Comparison of ENCODE assay signal across 8 cellular contexts in the genomic region with DNA sequence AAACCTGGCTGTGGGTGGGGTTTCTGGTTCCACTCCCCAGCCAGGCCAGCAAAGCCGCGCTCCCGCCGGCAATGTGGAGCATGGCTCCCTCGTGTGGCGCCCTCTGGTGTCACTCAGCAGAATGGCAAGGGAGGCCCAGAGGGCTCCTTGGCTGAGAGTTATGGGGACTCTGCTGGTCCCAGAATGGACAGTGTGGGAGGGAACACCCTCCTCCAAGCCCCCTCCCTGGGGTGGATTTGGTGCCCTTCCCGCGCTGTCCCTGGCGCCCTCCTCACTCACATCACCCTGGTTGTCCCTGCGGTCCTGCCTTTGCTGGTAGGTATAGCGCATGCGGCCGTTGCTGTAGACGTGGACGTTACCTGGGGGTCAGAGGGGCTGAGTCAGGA. TPM values are rescaled to one million over a fixed set of nuclear protein-coding genes. Genes with fewer than 3 reads are reported as not detected.
DNase-seq lines count a peak whose midpoint lies in the region; ATAC-seq and TF ChIP-seq lines count a peak whose summit lies in the region.

No MANE protein-coding gene starts in this region.

- no peaks in the 10 kb centered on the region for H4K20me1 ChIP-seq in MM.1S (ENCODE audit: insufficient read depth, low read length)

- H3K4me1 ChIP-seq in MM.1S (ENCODE audit: low read length) = peaks cover 19% of the 10 kb centered on the region

- no peaks in the 10 kb centered on the region for H3K9me2 ChIP-seq in MM.1S (replicated peaks; ENCODE audit: insufficient read depth, low read length)

- no peaks in the 10 kb centered on the region for H3K9me3 ChIP-seq in MM.1S (replicated peaks; ENCODE audit: insufficient read depth, low read length)

- no peak overlapping the region for H3K4me3 ChIP-seq in MM.1S (ENCODE audit: low read length)
- H3K4me3 ChIP-seq in dorsolateral prefrontal cortex = no peak overlapping the region

- H3K27ac ChIP-seq in MM.1S (ENCODE audit: low read length) = no peak overlapping the region
- H3K27ac ChIP-seq in dorsolateral prefrontal cortex = peak overlapping the region in 50 of 59 donors; percentile 6 to 79 (median 58)
- peak overlapping the region; percentile 21 for H3K27ac ChIP-seq in temporal lobe (ENCODE audit: low read depth, low read length)

- no peak overlapping the region for H3K9ac ChIP-seq in MM.1S (ENCODE audit: low read length)

- H2AFZ ChIP-seq in MM.1S (ENCODE audit: low read length) = no peak overlapping the region

- H3K79me2 ChIP-seq in MM.1S (ENCODE audit: low read length) = peaks cover 3% of the 10 kb centered on the region; the same call in 1 of the 2 replicates

- DNase-seq in MM.1S (peak; percentile 70), dorsolateral prefrontal cortex (peak in 7 of 10 donors; percentile 58 to 82 (median 66)), midbrain (lab: John Stamatoyannopoulos, UW) (peak; percentile 74), NCI-H526 treated with DMSO at 0.1 percent for 48 hours (lab: John Stamatoyannopoulos, UW) (no peak)
- DNase-seq in activated CD4-positive, alpha-beta T cell treated with anti-CD3 and anti-CD28 coated beads, Interleukin-2, amount 50 U/mL, for 4 hours = peak; percentile 70 to 73

- no peak overlapping the region for H3K4me2 ChIP-seq in MM.1S (ENCODE audit: low read depth, low read length)

- H3K36me3 ChIP-seq in MM.1S (replicated peaks; ENCODE audit: insufficient read depth, low read length) = no peaks in the 10 kb centered on the region; the same call in none of the 2 replicates

- intact Hi-C loops in dorsolateral prefrontal cortex (cut with DNase I) = no loop called here

- peaks cover 13% of the 10 kb centered on the region for H3F3A ChIP-seq in MM.1S (ENCODE audit: insufficient read depth, low read length)

- peak; percentile 78 for TF ChIP-seq CTCF in GM12801 (IDR thresholded peaks at IDR 0.05; ENCODE audit: extremely low read depth, insufficient read length)
- peak; percentile 95 for TF ChIP-seq CTCF in MM.1S (IDR thresholded peaks at IDR 0.05; ENCODE audit: low read length)
- peak; percentile 76 to 99 (median 95) for TF ChIP-seq CTCF in dorsolateral prefrontal cortex (IDR thresholded peaks at IDR 0.05 in 54 of 56, conservative IDR thresholded peaks at IDR 0.05 in 2 of 56; ENCODE audit: low read depth in 1 of 56, partially characterized antibody in 56 of 56)

- no peak for ATAC-seq in GM18870 (IDR thresholded peaks at IDR 0.05; ENCODE audit: unreplicated experiment)

- H3K27me3 ChIP-seq in MM.1S (replicated peaks; ENCODE audit: insufficient read depth, low read length) (no peaks in the 10 kb centered on the region), dorsolateral prefrontal cortex (no peaks in the 10 kb centered on the region)

RNA-seq across cellular contexts. Expression of a gene that starts 14.2 kb away (rescaled TPM):
- 10 to 100 TPM; 25.5 to 44.3 (median 34.1) TPM for total RNA-seq in dorsolateral prefrontal cortex
- total RNA-seq in temporal lobe = 13.0 TPM
